Comparison of ENCODE assay signal across 8 cellular contexts in genomic region chr12:6821674-6822433, GRCh38. TPM values are rescaled to one million over a fixed set of nuclear protein-coding genes. Genes with fewer than 3 reads are reported as not detected.
DNase-seq lines count a peak whose midpoint lies in the region; ATAC-seq and TF ChIP-seq lines count a peak whose summit lies in the region.

GPR162 (plus strand) TSS chr12:6821821; CDS start chr12:6823899, 2,078 bp downstream.

- H3K36me3 ChIP-seq in skeletal muscle tissue (ENCODE audit: control insufficient read depth in 3 of 3, insufficient read depth in 3 of 3, low read length in 3 of 3) = no peaks in the 10 kb centered on the region

- no peaks in the 10 kb centered on the region for H3K9me3 Mint-ChIP-seq in T-helper 1 cell treated with Interleukin-12 subunit alpha and Interleukin-12 subunit beta and Interleukin-4 antibody, amounts not matched to agents 30 μg/mL and 1 μg/mL, for 36 hours

- H3K9me3 ChIP-seq in skeletal muscle tissue (ENCODE audit: control insufficient read depth in 3 of 3, low read length in 3 of 3) = no peaks in the 10 kb centered on the region

- DNase-seq in T-helper 1 cell (no peak), NCI-H2171 (lab: John Stamatoyannopoulos, UW) (peak; percentile 100), cardiac fibroblast (ENCODE audit: low read depth in 2 of 2) (peak; percentile 35 to 72), iris pigment epithelial cell (ENCODE audit: low read depth) (peak; percentile 51)

- H3K27me3 Mint-ChIP-seq in T-helper 1 cell treated with Interleukin-12 subunit alpha and Interleukin-12 subunit beta and Interleukin-4 antibody, amounts not matched to agents 30 μg/mL and 1 μg/mL, for 36 hours (ENCODE audit: low read depth) = peaks cover 42% of the 10 kb centered on the region

- H3K27me3 ChIP-seq in skeletal muscle tissue (ENCODE audit: control insufficient read depth in 3 of 3, insufficient read depth in 3 of 3, low read length in 3 of 3) = peaks cover 32 to 63% (median 50%) of the 10 kb centered on the region in 3 donors

- H3K9ac ChIP-seq in skeletal muscle tissue (ENCODE audit: low read depth in 1 of 3, low read length in 3 of 3) = peak within 1 kb of the TSS in 2 of 3 donors; percentile 23 to 45

- peak within 1 kb of the TSS; percentile 61 for H3K4me3 Mint-ChIP-seq in T-helper 1 cell treated with Interleukin-12 subunit alpha and Interleukin-12 subunit beta and Interleukin-4 antibody, amounts not matched to agents 30 μg/mL and 1 μg/mL, for 36 hours

- no peak for TF ChIP-seq CTCF in cardiac fibroblast (IDR thresholded peaks at IDR 0.05; ENCODE audit: low read depth, low read length)

- H3K4me1 Mint-ChIP-seq in T-helper 1 cell treated with Interleukin-12 subunit alpha and Interleukin-12 subunit beta and Interleukin-4 antibody, amounts not matched to agents 30 μg/mL and 1 μg/mL, for 36 hours (ENCODE audit: low read depth) = peaks cover 17% of the 10 kb centered on the region

- peak within 1 kb of the TSS; percentile 30 for H3K27ac ChIP-seq in skeletal muscle tissue (ENCODE audit: low read depth, low read length)

- peaks cover 14 to 18% (median 16%) of the 10 kb centered on the region in 3 donors for H3K4me1 ChIP-seq in skeletal muscle tissue (ENCODE audit: control insufficient read depth in 3 of 3, insufficient read depth in 3 of 3, low read length in 3 of 3)

- H3K4me3 ChIP-seq in cardiac fibroblast (replicated peaks in 1 of 2; ENCODE audit: low read depth in 2 of 2, low read length in 2 of 2) (peak within 1 kb of the TSS; percentile 48 to 61), skeletal muscle tissue (ENCODE audit: low read length in 3 of 3) (peak within 1 kb of the TSS; percentile 43 to 52 (median 43))

- peak within 1 kb of the TSS; percentile 55 for H3K27ac Mint-ChIP-seq in T-helper 1 cell treated with Interleukin-12 subunit alpha and Interleukin-12 subunit beta and Interleukin-4 antibody, amounts not matched to agents 30 μg/mL and 1 μg/mL, for 36 hours

- H3K36me3 Mint-ChIP-seq in T-helper 1 cell treated with Interleukin-12 subunit alpha and Interleukin-12 subunit beta and Interleukin-4 antibody, amounts not matched to agents 30 μg/mL and 1 μg/mL, for 36 hours (ENCODE audit: low read depth) = peaks cover 26% of the 10 kb centered on the region

- no peak for ATAC-seq in HG02571 (IDR thresholded peaks at IDR 0.05; ENCODE audit: unreplicated experiment)
- no peak for ATAC-seq in GM19455 (IDR thresholded peaks at IDR 0.05; ENCODE audit: unreplicated experiment)

RNA-seq across cellular contexts. Expression of gene GPR162, which starts in this region (rescaled TPM):
- total RNA-seq in skeletal muscle tissue = 8.9 TPM

Comparison
In these comparisons a context has a peak if more than half of its experiments do, and no peak if none do; other contexts are left out.
1. DNase-seq: peak in NCI-H2171 (single experiment), cardiac fibroblast (2 of 2) and iris pigment epithelial cell (single experiment); none in T-helper 1 cell (0 of 5).